In the genomic region with DNA sequence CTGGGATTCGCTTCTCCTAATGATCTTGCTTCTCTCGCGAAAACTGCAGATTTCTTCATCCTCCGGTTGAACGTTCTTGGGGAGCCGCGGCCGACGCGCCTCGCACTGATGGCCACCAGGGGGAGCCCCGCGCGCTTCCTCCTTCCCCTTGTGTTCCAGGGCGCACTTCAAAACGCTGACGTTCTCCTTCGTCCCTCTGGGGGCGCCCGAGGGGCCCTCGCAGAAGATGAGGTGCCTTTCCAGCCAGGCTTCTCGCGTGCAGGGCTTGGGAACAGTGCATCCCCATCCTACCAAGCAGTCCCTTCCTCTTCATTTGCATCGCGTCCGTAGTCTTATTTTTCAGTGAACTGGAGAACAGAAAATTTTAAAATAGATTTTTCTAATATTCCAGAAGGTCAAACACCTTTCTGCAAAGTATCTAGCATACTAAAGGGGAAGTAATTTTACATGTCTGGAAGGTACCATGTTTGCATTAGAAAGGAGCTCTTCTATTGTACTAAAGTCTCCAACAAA, we compare ENCODE assay signal across 8 cellular contexts. TPM values are rescaled to one million over a fixed set of nuclear protein-coding genes. Genes with fewer than 3 reads are reported as not detected.
A peak's percentile ranks its signal among the peaks of the same experiment; 100 is the strongest.
DNase-seq lines count a peak whose midpoint lies in the region; ATAC-seq and TF ChIP-seq lines count a peak whose summit lies in the region.

No MANE protein-coding gene starts in this region.

- ATAC-seq in GM18870 (IDR thresholded peaks at IDR 0.05; ENCODE audit: unreplicated experiment) (peak; percentile 93), HG03097 (IDR thresholded peaks at IDR 0.05; ENCODE audit: low FRiP score, unreplicated experiment) (peak; percentile 96), activated B cell treated with CpG ODN at 0.5 μM for 24 hours (ENCODE audit: low read depth) (peak; percentile 100)

- DNase-seq in AG10803 (ENCODE audit: low read depth) (peak; percentile 85), NCI-H2171 treated with DMSO at 0.1 percent for 48 hours (lab: John Stamatoyannopoulos, UW) (peak; percentile 77), activated B cell treated with CpG ODN at 0.5 μM for 24 hours (peak; percentile 77), caudate nucleus (lab: John Stamatoyannopoulos, UW) (peak in 60 of 61 donors; percentile 20 to 94 (median 78)), kidney glomerular epithelial cell (lab: John Stamatoyannopoulos, UW) (peak; percentile 72)
- peak; percentile 89 to 91 for DNase-seq in stimulated activated CD4-positive, alpha-beta T cell treated with anti-CD3 and anti-CD28 coated beads, Interleukin-2, amount 100 ng/mL, for 48 hours

- intact Hi-C loops in activated B cell treated with CpG ODN at 0.5 μM for 24 hours (cut with micrococcal nuclease), result loop anchor here (1.0 to 10.0 kb wide), 7 partner anchors 14 to 633 kb away; a partner anchor contains a TSS

- H3K4me1 Mint-ChIP-seq in activated B cell treated with CpG ODN at 0.5 μM for 24 hours, result peaks cover 6% of the 10 kb centered on the region

- peak overlapping the region; percentile 14 for H3K27ac ChIP-seq in caudate nucleus (ENCODE audit: low read depth, low read length)

- H3K36me3 Mint-ChIP-seq in activated B cell treated with CpG ODN at 0.5 μM for 24 hours (ENCODE audit: low read depth), result no peaks in the 10 kb centered on the region

- H3K4me3 ChIP-seq in AG10803 (ENCODE audit: low read length), result no peak overlapping the region

- H3K4me3 Mint-ChIP-seq in activated B cell treated with CpG ODN at 0.5 μM for 24 hours, result peak overlapping the region; percentile 61

- H3K27me3 Mint-ChIP-seq in activated B cell treated with CpG ODN at 0.5 μM for 24 hours, result peaks cover 9% of the 10 kb centered on the region

- POLR2A ChIA-PET in activated B cell treated with CpG ODN at 0.5 μM for 24 hours (lab: Charles Lee), result interaction anchor here (0.6 to 1.5 kb wide), 5 partner anchors 9 to 60 kb away, joined by 3 to 7 read pairs (median 4); a partner anchor contains a TSS

- CTCF ChIA-PET in activated B cell treated with CpG ODN at 0.5 μM for 24 hours (lab: Charles Lee), result interaction anchor here (0.6 to 6.0 kb wide), 19 partner anchors 9 to 502 kb away, joined by 3 to 79 read pairs (median 4); a partner anchor contains a TSS

- TF ChIP-seq CTCF in AG10803 (conservative IDR thresholded peaks at IDR 0.05; ENCODE audit: low read length), result peak; percentile 99
- peak; percentile 94 for TF ChIP-seq CTCF in activated B cell treated with CpG ODN at 0.5 μM for 24 hours (IDR thresholded peaks at IDR 0.05)

- no peaks in the 10 kb centered on the region for H3K9me3 Mint-ChIP-seq in activated B cell treated with CpG ODN at 0.5 μM for 24 hours

- H3K27ac Mint-ChIP-seq in activated B cell treated with CpG ODN at 0.5 μM for 24 hours, result no peak overlapping the region

RNA-seq across cellular contexts. Expression of a gene that starts 22.5 kb away (rescaled TPM):
- total RNA-seq in activated B cell treated with CpG ODN at 0.5 μM for 24 hours, result 0.56 and 0.91 TPM in 2 replicates

RNA-seq across cellular contexts. Expression of a gene that starts 36.8 kb away (rescaled TPM):
- total RNA-seq in activated B cell treated with CpG ODN at 0.5 μM for 24 hours, result 43.0 and 55.9 TPM in 2 replicates

RNA-seq across cellular contexts. Expression of a gene that starts 46.8 kb away (rescaled TPM):
- 21.3 and 26.1 TPM in 2 replicates for total RNA-seq in activated B cell treated with CpG ODN at 0.5 μM for 24 hours

RNA-seq across cellular contexts. Expression of a gene that starts 59.3 kb away (rescaled TPM):
- total RNA-seq in activated B cell treated with CpG ODN at 0.5 μM for 24 hours, result 0.22 TPM in 1 of 2 replicates, not detected in the other
